Comparison of ENCODE assay signal across 1 cellular context in the genomic region with DNA sequence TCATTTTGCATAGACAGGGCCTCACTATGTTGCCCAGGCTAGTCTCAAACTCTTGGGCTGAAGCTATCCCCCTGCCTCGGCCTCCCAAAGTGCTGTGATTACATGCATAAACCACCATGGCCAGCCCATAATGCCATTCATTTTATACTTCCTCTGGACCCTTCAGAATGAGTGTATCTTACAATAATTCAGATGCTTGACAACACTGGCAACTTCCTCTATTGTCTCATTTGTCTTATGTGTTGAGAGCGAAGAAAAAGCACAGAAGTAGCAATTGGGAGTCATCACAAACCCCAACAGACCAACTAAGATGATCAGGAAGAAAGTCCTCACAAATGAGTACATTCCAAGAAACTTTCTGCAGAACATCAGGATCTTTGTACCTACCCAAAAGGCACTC.
TF ChIP-seq lines count a peak whose summit lies in the region.

No MANE protein-coding gene starts in this region.

TF ChIP-seq in WTC11, 78 proteins besides CTCF, POLR2A, EP300 and RAD21 (continued from another document):
- TF ChIP-seq, protein P1, sequence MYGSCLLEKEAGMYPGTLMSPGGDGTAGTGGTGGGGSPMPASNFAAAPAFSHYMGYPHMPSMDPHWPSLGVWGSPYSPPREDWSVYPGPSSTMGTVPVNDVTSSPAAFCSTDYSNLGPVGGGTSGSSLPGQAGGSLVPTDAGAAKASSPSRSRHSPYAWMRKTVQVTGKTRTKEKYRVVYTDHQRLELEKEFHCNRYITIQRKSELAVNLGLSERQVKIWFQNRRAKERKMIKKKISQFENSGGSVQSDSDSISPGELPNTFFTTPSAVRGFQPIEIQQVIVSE (CRISPR knock-in tag; IDR thresholded peaks at IDR 0.05; ENCODE audit: borderline replicate concordance) = no peak
- no peak for TF ChIP-seq RORB (CRISPR knock-in tag; IDR thresholded peaks at IDR 0.05)
- TF ChIP-seq EMX1 (CRISPR knock-in tag; IDR thresholded peaks at IDR 0.05) = no peak
- TF ChIP-seq ZNF219 (CRISPR knock-in tag; IDR thresholded peaks at IDR 0.05; ENCODE audit: borderline replicate concordance) = no peak
- TF ChIP-seq, protein P2, sequence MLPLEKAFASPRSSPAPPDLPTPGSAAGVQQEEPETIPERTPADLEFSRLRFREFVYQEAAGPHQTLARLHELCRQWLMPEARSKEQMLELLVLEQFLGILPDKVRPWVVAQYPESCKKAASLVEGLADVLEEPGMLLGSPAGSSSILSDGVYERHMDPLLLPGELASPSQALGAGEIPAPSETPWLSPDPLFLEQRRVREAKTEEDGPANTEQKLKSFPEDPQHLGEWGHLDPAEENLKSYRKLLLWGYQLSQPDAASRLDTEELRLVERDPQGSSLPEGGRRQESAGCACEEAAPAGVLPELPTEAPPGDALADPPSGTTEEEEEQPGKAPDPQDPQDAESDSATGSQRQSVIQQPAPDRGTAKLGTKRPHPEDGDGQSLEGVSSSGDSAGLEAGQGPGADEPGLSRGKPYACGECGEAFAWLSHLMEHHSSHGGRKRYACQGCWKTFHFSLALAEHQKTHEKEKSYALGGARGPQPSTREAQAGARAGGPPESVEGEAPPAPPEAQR (CRISPR knock-in tag; IDR thresholded peaks at IDR 0.05) = no peak
- no peak for TF ChIP-seq NFATC4 (CRISPR knock-in tag; IDR thresholded peaks at IDR 0.05)
- TF ChIP-seq SMAD4 (CRISPR knock-in tag; IDR thresholded peaks at IDR 0.05) = no peak
- no peak for TF ChIP-seq CREM (CRISPR knock-in tag; IDR thresholded peaks at IDR 0.05)
- TF ChIP-seq CREB1 (CRISPR knock-in tag; IDR thresholded peaks at IDR 0.05) = no peak
